ENCODE assay signal across 8 cellular contexts in the genomic region with DNA sequence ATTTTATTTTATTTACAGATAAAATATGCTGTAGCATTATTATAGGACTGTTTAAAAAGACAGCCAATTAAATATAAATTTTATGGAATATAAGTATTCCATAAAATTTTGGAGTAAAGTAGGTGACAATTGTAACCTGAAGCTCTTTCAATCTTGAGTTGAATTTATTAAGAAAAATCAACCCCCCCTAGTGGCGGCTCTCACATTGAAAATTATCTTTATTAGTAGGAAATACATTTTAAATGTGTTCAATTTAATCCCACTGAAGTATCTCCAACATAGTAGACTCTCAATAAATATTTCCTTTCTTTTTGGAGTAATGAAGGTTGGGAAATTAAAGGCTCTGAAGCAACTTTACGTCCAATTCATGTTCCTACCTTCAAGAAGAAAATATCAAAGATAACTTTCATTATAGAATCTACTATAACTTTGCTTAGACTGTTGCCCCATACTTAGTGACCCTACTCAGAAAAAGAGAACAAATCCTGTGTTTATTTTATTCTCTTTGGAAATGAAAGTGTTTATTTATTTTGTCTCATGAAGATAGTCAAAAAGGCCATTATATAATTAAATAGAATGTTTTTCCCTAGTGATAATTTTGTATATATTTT. TPM values are rescaled to one million over a fixed set of nuclear protein-coding genes. Genes with fewer than 3 reads are reported as not detected.
DNase-seq lines count a peak whose midpoint lies in the region; ATAC-seq and TF ChIP-seq lines count a peak whose summit lies in the region.

No MANE protein-coding gene starts in this region.

- H4K20me1 ChIP-seq in OCI-LY1 (ENCODE audit: insufficient read depth, low read length): no peaks in the 10 kb centered on the region

- no peaks in the 10 kb centered on the region for H3F3A ChIP-seq in OCI-LY1 (ENCODE audit: insufficient read depth, low read length)

- no peak overlapping the region for H3K4me3 ChIP-seq in OCI-LY1 (ENCODE audit: low read depth, low read length, poor library complexity, severe bottlenecking)

- peaks cover 12% of the 10 kb centered on the region for H3K36me3 Mint-ChIP-seq in activated CD8-positive, alpha-beta memory T cell treated with anti-CD3 and anti-CD28 coated beads, Interleukin-2, amount 10 ng/mL, durations not matched to agents 7 days and 5 days
- H3K36me3 Mint-ChIP-seq in activated naive CD8-positive, alpha-beta T cell: peaks cover 5% of the 10 kb centered on the region
- no peaks in the 10 kb centered on the region for H3K36me3 Mint-ChIP-seq in immature natural killer cell

- no peak overlapping the region for H2AFZ ChIP-seq in OCI-LY1 (ENCODE audit: low read length)

- no peaks in the 10 kb centered on the region for H3K27me3 Mint-ChIP-seq in activated CD8-positive, alpha-beta memory T cell treated with anti-CD3 and anti-CD28 coated beads, Interleukin-2, amount 10 ng/mL, durations not matched to agents 7 days and 5 days
- H3K27me3 Mint-ChIP-seq in activated naive CD8-positive, alpha-beta T cell: no peaks in the 10 kb centered on the region
- H3K27me3 Mint-ChIP-seq in immature natural killer cell (ENCODE audit: low read depth in 3 of 3): peaks cover 3 to 11% (median 9%) of the 10 kb centered on the region in 3 donors

- no peak for ATAC-seq in activated CD8-positive, alpha-beta memory T cell treated with anti-CD3 and anti-CD28 coated beads, Interleukin-2, amount 10 ng/mL, durations not matched to agents 7 days and 5 days
- no peak for ATAC-seq in HG03280 (IDR thresholded peaks at IDR 0.05; ENCODE audit: unreplicated experiment)

- peak; percentile 48 for DNase-seq in activated CD8-positive, alpha-beta memory T cell treated with anti-CD3 and anti-CD28 coated beads, Interleukin-2, amount 10 ng/mL, durations not matched to agents 7 days and 5 days
- DNase-seq in activated CD8-positive, alpha-beta memory T cell treated with anti-CD3 and anti-CD28 coated beads, Interleukin-2, amount 50 U/mL, for 48 hours: no peak
- DNase-seq in immature natural killer cell (peak; percentile 22 to 35 (median 34)), NCI-H446 treated with DMSO at 0.1 percent for 48 hours (lab: John Stamatoyannopoulos, UW) (no peak)
- peak; percentile 38 to 52 for DNase-seq in stimulated activated CD4-positive, alpha-beta T cell treated with anti-CD3 and anti-CD28 coated beads, Interleukin-2, amount 100 ng/mL, for 48 hours

- H3K4me2 ChIP-seq in OCI-LY1 (ENCODE audit: low read length): no peak overlapping the region

- no peak overlapping the region for H3K27ac Mint-ChIP-seq in activated CD8-positive, alpha-beta memory T cell treated with anti-CD3 and anti-CD28 coated beads, Interleukin-2, amount 10 ng/mL, durations not matched to agents 7 days and 5 days
- no peak overlapping the region for H3K27ac Mint-ChIP-seq in activated naive CD8-positive, alpha-beta T cell
- no peak overlapping the region for H3K27ac Mint-ChIP-seq in immature natural killer cell

- CTCF ChIA-PET in activated CD8-positive, alpha-beta memory T cell treated with anti-CD3 and anti-CD28 coated beads, Interleukin-2, amount 10 ng/mL, durations not matched to agents 7 days and 5 days (lab: Charles Lee): interaction anchor here (0.6 to 2.6 kb wide), 11 partner anchors 55 to 378 kb away, joined by 3 to 16 read pairs (median 3); no protein-coding TSS in a partner anchor

- H3K9me3 ChIP-seq in OCI-LY1 (ENCODE audit: low read length): no peaks in the 10 kb centered on the region

- H3K9me3 Mint-ChIP-seq in activated CD8-positive, alpha-beta memory T cell treated with anti-CD3 and anti-CD28 coated beads, Interleukin-2, amount 10 ng/mL, durations not matched to agents 7 days and 5 days (ENCODE audit: low read depth): no peaks in the 10 kb centered on the region
- H3K9me3 Mint-ChIP-seq in activated naive CD8-positive, alpha-beta T cell (ENCODE audit: low read depth): peaks cover 13% of the 10 kb centered on the region
- peaks cover 0 to 2% (median 0%) of the 10 kb centered on the region in 6 donors for H3K9me3 Mint-ChIP-seq in immature natural killer cell

- H3K27ac ChIP-seq in OCI-LY1 (ENCODE audit: low read depth, low read length, poor library complexity, severe bottlenecking): no peak overlapping the region

- H3K4me3 Mint-ChIP-seq in activated CD8-positive, alpha-beta memory T cell treated with anti-CD3 and anti-CD28 coated beads, Interleukin-2, amount 10 ng/mL, durations not matched to agents 7 days and 5 days: peak overlapping the region; percentile 11
- H3K4me3 Mint-ChIP-seq in activated naive CD8-positive, alpha-beta T cell: peak overlapping the region; percentile 77
- H3K4me3 Mint-ChIP-seq in immature natural killer cell: no peak overlapping the region

- no peaks in the 10 kb centered on the region for H3K79me2 ChIP-seq in OCI-LY1 (ENCODE audit: insufficient read depth, low read length)

- no peak overlapping the region for H3K9ac ChIP-seq in OCI-LY1 (ENCODE audit: low read length)

- H3K9me2 ChIP-seq in OCI-LY1 (ENCODE audit: low read depth, low read length): no peaks in the 10 kb centered on the region

- peak; percentile 76 for TF ChIP-seq CTCF in OCI-LY1 (IDR thresholded peaks at IDR 0.05; ENCODE audit: low read length)

- H3K4me1 Mint-ChIP-seq in activated CD8-positive, alpha-beta memory T cell treated with anti-CD3 and anti-CD28 coated beads, Interleukin-2, amount 10 ng/mL, durations not matched to agents 7 days and 5 days: peaks cover 50% of the 10 kb centered on the region
- H3K4me1 Mint-ChIP-seq in activated naive CD8-positive, alpha-beta T cell (ENCODE audit: low read depth): peaks cover 58% of the 10 kb centered on the region
- peaks cover 31 to 43% of the 10 kb centered on the region in 2 donors for H3K4me1 Mint-ChIP-seq in immature natural killer cell

- H3K27me3 ChIP-seq in OCI-LY1 (ENCODE audit: insufficient read depth, low read length): no peaks in the 10 kb centered on the region

- H3K36me3 ChIP-seq in OCI-LY1 (ENCODE audit: insufficient read depth, low read length): peaks cover 7% of the 10 kb centered on the region; the same call in 1 of the 2 replicates

- H3K4me1 ChIP-seq in OCI-LY1 (ENCODE audit: insufficient read depth, low read length, severe bottlenecking): peaks cover 21% of the 10 kb centered on the region

RNA-seq across cellular contexts. Expression of gene AHR, which starts 3.1 kb away (rescaled TPM):
- 10 to 100 TPM; 23.8 to 46.3 TPM for total RNA-seq in activated CD8-positive, alpha-beta memory T cell treated with anti-CD3 and anti-CD28 coated beads, Interleukin-2, amount 10 ng/mL, durations not matched to agents 7 days and 5 days
- 1 to 10 TPM; 2.6 to 4.0 (median 3.5) TPM for polyA plus RNA-seq in immature natural killer cell

Comparison
In these comparisons a context has a peak if more than half of its experiments do, and no peak if none do; other contexts are left out.
1. DNase-seq: peak in activated CD8-positive, alpha-beta memory T cell treated with anti-CD3 and anti-CD28 coated beads, Interleukin-2, amount 10 ng/mL, durations not matched to agents 7 days and 5 days (single experiment), immature natural killer cell (3 of 3) and stimulated activated CD4-positive, alpha-beta T cell treated with anti-CD3 and anti-CD28 coated beads, Interleukin-2, amount 100 ng/mL, for 48 hours (2 of 2); none in activated CD8-positive, alpha-beta memory T cell treated with anti-CD3 and anti-CD28 coated beads, Interleukin-2, amount 50 U/mL, for 48 hours (single experiment) and NCI-H446 treated with DMSO at 0.1 percent for 48 hours (single experiment).
2. H3K4me3 Mint-ChIP-seq: peak in activated CD8-positive, alpha-beta memory T cell treated with anti-CD3 and anti-CD28 coated beads, Interleukin-2, amount 10 ng/mL, durations not matched to agents 7 days and 5 days (single experiment) and activated naive CD8-positive, alpha-beta T cell (single experiment); none in immature natural killer cell (0 of 5).